Comparison of ENCODE assay signal across 10 cellular contexts in the genomic region with DNA sequence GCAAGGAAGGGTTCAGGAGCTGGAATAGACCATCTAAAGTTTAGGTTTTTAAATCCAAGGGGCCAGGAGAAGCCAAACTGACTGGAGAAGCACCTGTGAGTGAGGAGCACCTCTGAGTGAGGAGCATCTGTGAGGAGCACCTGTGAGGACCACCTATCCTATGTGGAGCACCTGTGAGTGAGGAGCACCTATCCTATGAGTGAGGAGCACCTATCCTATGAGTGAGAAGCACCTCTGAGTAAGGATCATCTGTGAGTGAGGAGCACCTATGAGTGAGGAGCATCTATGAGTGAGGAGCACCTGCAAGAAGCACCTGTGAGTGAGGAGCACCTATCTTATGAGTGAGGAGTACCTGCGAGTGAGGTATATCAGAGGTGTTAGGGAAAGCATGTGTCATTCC. TPM values are rescaled to one million over a fixed set of nuclear protein-coding genes. Genes with fewer than 3 reads are reported as not detected.
"Had no signal": no experiment of that assay in that cellular context is flagged by ENCODE, and none has a peak within 500 bp of the region (broad histone marks: within the 10 kb centered on the region; RNA-seq: fewer than 3 reads in every experiment).

No MANE protein-coding gene starts in this region.

- DNase-seq: HFFc6, IMR-90, KBM-7 had no signal

- H3K9me3 ChIP-seq: HAP-1 had no signal

- FAIRE-seq: H1, H54 had no signal

- H3K27ac ChIP-seq: HL-60 had no signal

- H3K36me3 ChIP-seq: HAP-1 had no signal

- H3K4me1 ChIP-seq: HAP-1 had no signal

- ATAC-seq: GM23338, HCT116 had no signal

- H3K4me3 ChIP-seq: GM23338, HAP-1 had no signal

- H3K4me2 ChIP-seq: GM23338 had no signal

- H2AFZ ChIP-seq: GM23338 had no signal

RNA-seq across cellular contexts. Expression of a gene that starts 8.0 kb away (rescaled TPM):
- total RNA-seq: GM23338, H1, HFFc6, HT1080, IMR-90 had no signal
- polyA plus RNA-seq: GM23338, H1, IMR-90 had no signal

RNA-seq across cellular contexts. Expression of a gene that starts 23.4 kb away (rescaled TPM):
- total RNA-seq: GM23338, H1, HFFc6, HT1080, IMR-90 had no signal
- polyA plus RNA-seq: GM23338, H1, IMR-90 had no signal

RNA-seq across cellular contexts. Expression of a gene that starts 50.8 kb away (rescaled TPM):
- total RNA-seq: GM23338, H1, HFFc6, HT1080, IMR-90 had no signal
- polyA plus RNA-seq: GM23338, H1, IMR-90 had no signal

RNA-seq across cellular contexts. Expression of a gene that starts 53.7 kb away (rescaled TPM):
- total RNA-seq: GM23338, H1, HFFc6, HT1080, IMR-90 had no signal
- polyA plus RNA-seq: GM23338, H1, IMR-90 had no signal

RNA-seq across cellular contexts. Expression of a gene that starts 54.9 kb away (rescaled TPM):
- total RNA-seq: GM23338, H1, HFFc6, HT1080, IMR-90 had no signal
- polyA plus RNA-seq: GM23338, H1, IMR-90 had no signal
